ENCODE assay signal across 8 cellular contexts in genomic region chr19:41860419-41861097, GRCh38. TPM values are rescaled to one million over a fixed set of nuclear protein-coding genes. Genes with fewer than 3 reads are reported as not detected.
DNase-seq lines count a peak whose midpoint lies in the region; ATAC-seq and TF ChIP-seq lines count a peak whose summit lies in the region.

No MANE protein-coding gene starts in this region.

- H3K27me3 ChIP-seq in SJSA1 (replicated peaks) (peaks cover 19% of the 10 kb centered on the region), endodermal cell (ENCODE audit: control insufficient read depth, insufficient read depth, low read length, poor library complexity, severe bottlenecking) (no peaks in the 10 kb centered on the region)

- DNase-seq in SJSA1 (ENCODE audit: low read depth in 1 of 2, low spot score in 2 of 2) (no peak), endodermal cell (peak; percentile 53), natural killer cell (no peak), kidney glomerular epithelial cell (lab: John Stamatoyannopoulos, UW) (no peak), mucosa of gallbladder (ENCODE audit: low spot score) (no peak)
- no peak for DNase-seq in activated CD8-positive, alpha-beta memory T cell treated with anti-CD3 and anti-CD28 coated beads, Interleukin-2, amount 50 U/mL, for 48 hours

- H3K9me3 ChIP-seq in SJSA1 (replicated peaks) (no peaks in the 10 kb centered on the region), endodermal cell (ENCODE audit: control insufficient read depth, low read length) (no peaks in the 10 kb centered on the region)

- H3K4me3 ChIP-seq in SJSA1 = peak overlapping the region; percentile 89
- H3K4me3 ChIP-seq in endodermal cell (ENCODE audit: low read length) = peak overlapping the region; percentile 98

- H3K36me3 ChIP-seq in SJSA1 = peaks cover 55% of the 10 kb centered on the region
- H3K36me3 ChIP-seq in endodermal cell (ENCODE audit: control insufficient read depth, insufficient read depth, low read length) = peaks cover 50% of the 10 kb centered on the region

- H3K4me1 ChIP-seq in SJSA1 (replicated peaks) (peaks cover 14% of the 10 kb centered on the region), endodermal cell (ENCODE audit: control insufficient read depth, insufficient read depth, low read length) (peaks cover 28% of the 10 kb centered on the region)

- no peaks in the 10 kb centered on the region for H3K9me3 Mint-ChIP-seq in endodermal cell
- no peaks in the 10 kb centered on the region for H3K9me3 Mint-ChIP-seq in natural killer cell

- ATAC-seq in GM21619 (IDR thresholded peaks at IDR 0.05; ENCODE audit: unreplicated experiment) (peak; percentile 1), natural killer cell (no peak), HG02840 (IDR thresholded peaks at IDR 0.05; ENCODE audit: low FRiP score, unreplicated experiment) (no peak)

- TF ChIP-seq CTCF in endodermal cell (conservative IDR thresholded peaks at IDR 0.05) (no peak), natural killer cell (IDR thresholded peaks at IDR 0.05) (no peak)

- WGBS in endodermal cell (ENCODE audit: insufficient coverage in 1 of 2, insufficient read length in 1 of 2), 2 experiments = 1 to 2% methylated on average over 25 to 45 of the region's 45 CpGs

- intact Hi-C loops in natural killer cell (cut with micrococcal nuclease) = loop anchor here (1.0 kb wide), 1 partner anchor 11 kb away; no protein-coding TSS in a partner anchor

- peak overlapping the region; percentile 99 for H3K9ac ChIP-seq in endodermal cell (ENCODE audit: extremely low read depth, low read length, poor library complexity, severe bottlenecking)

- peak overlapping the region; percentile 97 for H3K27ac Mint-ChIP-seq in endodermal cell
- peak overlapping the region; percentile 94 to 96 for H3K27ac Mint-ChIP-seq in natural killer cell

- H3K27ac ChIP-seq in SJSA1 = peak overlapping the region; percentile 76
- H3K27ac ChIP-seq in endodermal cell (ENCODE audit: low read depth, low read length) = peak overlapping the region; percentile 85

- H3K27me3 Mint-ChIP-seq in endodermal cell (ENCODE audit: insufficient read depth) (peaks cover 9% of the 10 kb centered on the region), natural killer cell (ENCODE audit: low read depth in 2 of 2) (no peaks in the 10 kb centered on the region)

- H3K4me3 Mint-ChIP-seq in endodermal cell (peak overlapping the region; percentile 81), natural killer cell (peak overlapping the region; percentile 95)

- H3K36me3 Mint-ChIP-seq in endodermal cell (ENCODE audit: low read depth) (peaks cover 49% of the 10 kb centered on the region), natural killer cell (no peaks in the 10 kb centered on the region)

- peaks cover 26% of the 10 kb centered on the region for H3K4me1 Mint-ChIP-seq in endodermal cell
- peaks cover 35 to 52% of the 10 kb centered on the region in 2 donors for H3K4me1 Mint-ChIP-seq in natural killer cell

RNA-seq across cellular contexts. Expression of gene RPS19, which starts 0.5 kb away (rescaled TPM):
- total RNA-seq in SJSA1 (2014; rRNA removed; shearing (Covaris generic)) = 1,363 and 2,314 TPM in 2 replicates
- 1,000 to 10,000 TPM; 2,321 to 2,418 TPM for total RNA-seq in endodermal cell
- polyA plus RNA-seq in endodermal cell (2013, experiment 1 of 2) = 4,136 TPM
- polyA plus RNA-seq in endodermal cell (2013, experiment 2 of 2) = 3,965 TPM
- total RNA-seq in natural killer cell = 1,000 to 10,000 TPM; 1,358 to 1,814 (median 1,709) TPM
- 1,211 TPM for total RNA-seq in mucosa of gallbladder

RNA-seq across cellular contexts. Expression of gene DMRTC2, which starts 15.7 kb away (rescaled TPM):
- total RNA-seq in SJSA1 (2014; rRNA removed; shearing (Covaris generic)) = not detected in 2 replicates
- not detected for total RNA-seq in endodermal cell
- not detected for polyA plus RNA-seq in endodermal cell (2013, experiment 1 of 2)
- not detected for polyA plus RNA-seq in endodermal cell (2013, experiment 2 of 2)
- not detected for total RNA-seq in natural killer cell
- not detected for total RNA-seq in mucosa of gallbladder

RNA-seq across cellular contexts. Expression of gene LYPD4, which starts 16.1 kb away (rescaled TPM):
- not detected in 2 replicates for total RNA-seq in SJSA1 (2014; rRNA removed; shearing (Covaris generic))
- total RNA-seq in endodermal cell = not detected
- polyA plus RNA-seq in endodermal cell (2013, experiment 1 of 2) = not detected
- polyA plus RNA-seq in endodermal cell (2013, experiment 2 of 2) = not detected
- total RNA-seq in natural killer cell = not detected
- not detected for total RNA-seq in mucosa of gallbladder

RNA-seq across cellular contexts. Expression of gene CD79A, which starts 16.5 kb away (rescaled TPM):
- 0.24 and 0.69 TPM in 2 replicates for total RNA-seq in SJSA1 (2014; rRNA removed; shearing (Covaris generic))
- total RNA-seq in endodermal cell (not detected), natural killer cell (10 to 100 TPM in 1 of 3 donors, 1 to 10 TPM in 2; 5.6 to 35.5 (median 6.0) TPM), mucosa of gallbladder (0.32 TPM)
- polyA plus RNA-seq in endodermal cell (2013, experiment 1 of 2) = 0.43 TPM
- polyA plus RNA-seq in endodermal cell (2013, experiment 2 of 2) = 0.58 TPM

RNA-seq across cellular contexts. Expression of gene ARHGEF1, which starts 22.4 kb away (rescaled TPM):
- 44.5 and 44.9 TPM in 2 replicates for total RNA-seq in SJSA1 (2014; rRNA removed; shearing (Covaris generic))
- total RNA-seq in endodermal cell = 100 to 1,000 TPM in 1 of 2 donors, 10 to 100 TPM in 1; 89.9 to 116 TPM
- polyA plus RNA-seq in endodermal cell (2013, experiment 1 of 2) = 48.7 TPM
- 35.1 TPM for polyA plus RNA-seq in endodermal cell (2013, experiment 2 of 2)
- total RNA-seq in natural killer cell = 1,000 to 10,000 TPM; 1,177 to 1,409 (median 1,354) TPM
- 115 TPM for total RNA-seq in mucosa of gallbladder
